36 cellular contexts compared by ENCODE assay signal in the genomic region with DNA sequence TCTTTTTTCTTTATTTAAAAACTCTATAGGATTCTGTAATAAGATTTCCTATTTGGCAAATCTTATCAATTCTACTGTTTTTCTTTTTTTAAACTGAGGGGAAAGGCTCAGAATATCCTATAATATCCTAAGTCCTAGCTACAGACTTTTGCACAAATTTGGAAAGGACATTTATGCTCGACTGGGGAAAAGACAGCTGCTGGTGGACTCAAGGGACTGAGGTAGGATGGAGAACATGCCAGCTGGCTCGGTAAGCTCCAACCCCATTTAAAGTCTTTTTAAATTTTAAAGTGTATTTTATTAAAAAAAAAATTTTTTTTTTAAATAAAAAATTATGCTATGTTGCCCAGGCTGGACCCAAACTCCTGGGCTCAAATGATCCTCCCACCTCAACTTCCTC. TPM values are rescaled to one million over a fixed set of nuclear protein-coding genes. Genes with fewer than 3 reads are reported as not detected.
"Had no signal": no experiment of that assay in that cellular context is flagged by ENCODE, and none has a peak within 500 bp of the region (broad histone marks: within the 10 kb centered on the region; RNA-seq: fewer than 3 reads in every experiment).

No MANE protein-coding gene starts in this region.

- H3K9me3 Mint-ChIP-seq: activated B cell treated with CpG ODN at 0.5 μM for 24 hours; activated CD4-positive, alpha-beta memory T cell treated with anti-CD3 and anti-CD28 coated beads for 36 hours; activated CD4-positive, alpha-beta T cell treated with anti-CD3 and anti-CD28 coated beads, Interleukin-2, amount 10 ng/mL, durations not matched to agents 24 days and 14 days; activated CD8-positive, alpha-beta T cell treated with anti-CD3 and anti-CD28 coated beads for 36 hours; activated naive CD4-positive, alpha-beta T cell treated with anti-CD3 and anti-CD28 coated beads for 36 hours; activated naive CD4-positive, alpha-beta T cell treated with anti-CD3 and anti-CD28 coated beads, Interleukin-2, amount 50 U/mL, for 24 hours; activated T-cell treated with anti-CD3 and anti-CD28 coated beads, Interleukin-2, amount 50 U/mL, for 4 hours; activated T-cell treated with anti-CD3 and anti-CD28 coated beads, Interleukin-2, amount 50 U/mL, for 72 hours; activated T-helper 1 cell treated with anti-CD3 and anti-CD28 coated beads, Interleukin-12 subunit alpha, Interleukin-12 subunit beta, Interleukin-2, Interleukin-4 antibody, amounts not matched to agents 30 ng/mL and 10 ng/mL and 1 ng/mL, durations not matched to agents 14 hours and 24 hours and 36 hours; activated T-helper 17 cell treated with anti-CD3 and anti-CD28 coated beads, Interleukin-2, amount 50 U/mL, for 72 hours; brain; central memory CD8-positive, alpha-beta T cell; T-cell; T-helper 2 cell treated with Interferon-gamma antibody and Interleukin-4, amounts not matched to agents 5 μg/mL and 100 μg/mL, for 36 hours had no signal

- H3K4me1 ChIP-seq: ascending aorta had no signal

- H3K4me3 ChIP-seq: ascending aorta, cardiac muscle cell had no signal

- H3K4me3 Mint-ChIP-seq: activated B cell treated with CpG ODN at 0.5 μM for 24 hours; activated CD4-positive, alpha-beta memory T cell treated with anti-CD3 and anti-CD28 coated beads for 36 hours; activated CD4-positive, alpha-beta T cell treated with anti-CD3 and anti-CD28 coated beads, Interleukin-2, amount 10 ng/mL, durations not matched to agents 24 days and 14 days; activated CD8-positive, alpha-beta T cell treated with anti-CD3 and anti-CD28 coated beads for 36 hours; activated naive CD4-positive, alpha-beta T cell treated with anti-CD3 and anti-CD28 coated beads for 36 hours; activated naive CD4-positive, alpha-beta T cell treated with anti-CD3 and anti-CD28 coated beads, Interleukin-2, amount 50 U/mL, for 24 hours; activated naive CD8-positive, alpha-beta T cell; activated T-cell treated with anti-CD3 and anti-CD28 coated beads, Interleukin-2, amount 50 U/mL, for 4 hours; activated T-cell treated with anti-CD3 and anti-CD28 coated beads, Interleukin-2, amount 50 U/mL, for 72 hours; activated T-helper 1 cell treated with anti-CD3 and anti-CD28 coated beads, Interleukin-12 subunit alpha, Interleukin-12 subunit beta, Interleukin-2, Interleukin-4 antibody, amounts not matched to agents 30 ng/mL and 10 ng/mL and 1 ng/mL, durations not matched to agents 14 hours and 24 hours and 36 hours; activated T-helper 17 cell treated with anti-CD3 and anti-CD28 coated beads, Interleukin-2, amount 50 U/mL, for 72 hours; brain; central memory CD8-positive, alpha-beta T cell; T-cell; T-helper 2 cell treated with Interferon-gamma antibody and Interleukin-4, amounts not matched to agents 5 μg/mL and 100 μg/mL, for 36 hours had no signal

- H3K4me1 Mint-ChIP-seq: activated B cell treated with CpG ODN at 0.5 μM for 24 hours; activated CD4-positive, alpha-beta T cell treated with anti-CD3 and anti-CD28 coated beads, Interleukin-2, amount 10 ng/mL, durations not matched to agents 24 days and 14 days; activated naive CD4-positive, alpha-beta T cell treated with anti-CD3 and anti-CD28 coated beads, Interleukin-2, amount 50 U/mL, for 24 hours; activated T-helper 17 cell treated with anti-CD3 and anti-CD28 coated beads, Interleukin-2, amount 50 U/mL, for 72 hours; brain; central memory CD8-positive, alpha-beta T cell; T-cell had no signal

- H3K9me3 ChIP-seq: ascending aorta had no signal

- H3K27me3 Mint-ChIP-seq: activated B cell treated with CpG ODN at 0.5 μM for 24 hours; activated CD4-positive, alpha-beta memory T cell treated with anti-CD3 and anti-CD28 coated beads for 36 hours; activated CD4-positive, alpha-beta T cell treated with anti-CD3 and anti-CD28 coated beads, Interleukin-2, amount 10 ng/mL, durations not matched to agents 24 days and 14 days; activated CD8-positive, alpha-beta T cell treated with anti-CD3 and anti-CD28 coated beads for 36 hours; activated naive CD4-positive, alpha-beta T cell treated with anti-CD3 and anti-CD28 coated beads, Interleukin-2, amount 50 U/mL, for 24 hours; activated naive CD8-positive, alpha-beta T cell; activated T-helper 17 cell treated with anti-CD3 and anti-CD28 coated beads, Interleukin-2, amount 50 U/mL, for 72 hours; brain; central memory CD8-positive, alpha-beta T cell; T-cell had no signal

- DNase-seq: activated B cell treated with CpG ODN at 0.5 μM for 24 hours; activated CD4-positive, alpha-beta memory T cell treated with anti-CD3 and anti-CD28 coated beads for 36 hours; activated CD4-positive, alpha-beta T cell treated with anti-CD3 and anti-CD28 coated beads for 4 hours; activated CD4-positive, alpha-beta T cell treated with anti-CD3 and anti-CD28 coated beads, Interleukin-2, amount 10 ng/mL, durations not matched to agents 24 days and 14 days; activated CD4-positive, alpha-beta T cell treated with anti-CD3 and anti-CD28 coated beads, Interleukin-2, amount 50 U/mL, for 1 hour; activated CD4-positive, alpha-beta T cell treated with anti-CD3 and anti-CD28 coated beads, Interleukin-2, amount 50 U/mL, for 4 hours; activated CD4-positive, CD25-positive, alpha-beta regulatory T cell treated with anti-CD3 and anti-CD28 coated beads, Interleukin-2, amount 50 U/mL, for 72 hours; activated CD8-positive, alpha-beta memory T cell treated with anti-CD3 and anti-CD28 coated beads, Interleukin-2, amount 50 U/mL, for 4 hours; activated CD8-positive, alpha-beta T cell treated with anti-CD3 and anti-CD28 coated beads for 36 hours; activated effector memory CD4-positive, alpha-beta T cell treated with anti-CD3 and anti-CD28 coated beads, Interleukin-2, amount 50 U/mL, for 16 hours; activated gamma-delta T cell treated with Interleukin-2 at 50 U/mL for 16 hours; activated naive CD4-positive, alpha-beta T cell; activated naive CD4-positive, alpha-beta T cell treated with anti-CD3 and anti-CD28 coated beads for 36 hours; activated T-cell treated with anti-CD3 and anti-CD28 coated beads for 4 hours; activated T-cell treated with anti-CD3 and anti-CD28 coated beads, Interleukin-2, amount 50 U/mL, for 1 hour; activated T-cell treated with anti-CD3 and anti-CD28 coated beads, Interleukin-2, amount 50 U/mL, for 4 hours; activated T-cell treated with anti-CD3 and anti-CD28 coated beads, Interleukin-2, amount 50 U/mL, for 72 hours; amygdala; anterior cingulate cortex; caudate nucleus; cerebellar nuclear complex; T-cell; T-helper 2 cell; T-helper 9 cell had no signal

- H3K27ac Mint-ChIP-seq: activated B cell treated with CpG ODN at 0.5 μM for 24 hours; activated CD4-positive, alpha-beta memory T cell treated with anti-CD3 and anti-CD28 coated beads for 36 hours; activated CD4-positive, alpha-beta T cell treated with anti-CD3 and anti-CD28 coated beads, Interleukin-2, amount 10 ng/mL, durations not matched to agents 24 days and 14 days; activated CD8-positive, alpha-beta T cell treated with anti-CD3 and anti-CD28 coated beads for 36 hours; activated naive CD4-positive, alpha-beta T cell treated with anti-CD3 and anti-CD28 coated beads for 36 hours; activated naive CD4-positive, alpha-beta T cell treated with anti-CD3 and anti-CD28 coated beads, Interleukin-2, amount 50 U/mL, for 24 hours; activated naive CD8-positive, alpha-beta T cell; activated T-cell treated with anti-CD3 and anti-CD28 coated beads, Interleukin-2, amount 50 U/mL, for 72 hours; activated T-helper 1 cell treated with anti-CD3 and anti-CD28 coated beads, Interleukin-12 subunit alpha, Interleukin-12 subunit beta, Interleukin-2, Interleukin-4 antibody, amounts not matched to agents 30 ng/mL and 10 ng/mL and 1 ng/mL, durations not matched to agents 14 hours and 24 hours and 36 hours; activated T-helper 17 cell treated with anti-CD3 and anti-CD28 coated beads, Interleukin-2, amount 50 U/mL, for 72 hours; brain; T-cell; T-helper 2 cell treated with Interferon-gamma antibody and Interleukin-4, amounts not matched to agents 5 μg/mL and 100 μg/mL, for 36 hours had no signal

- H3K27ac ChIP-seq: ascending aorta, cardiac muscle cell, VCaP had no signal

- H3K27me3 ChIP-seq: ascending aorta, cardiac muscle cell had no signal

RNA-seq across cellular contexts. Expression of a gene that starts 46.5 kb away (rescaled TPM):
- total RNA-seq: activated B cell treated with CpG ODN at 0.5 μM for 24 hours; activated CD4-positive, alpha-beta memory T cell treated with anti-CD3 and anti-CD28 coated beads for 36 hours; activated CD4-positive, alpha-beta T cell treated with anti-CD3 and anti-CD28 coated beads, Interleukin-2, amount 10 ng/mL, durations not matched to agents 24 days and 14 days; activated CD8-positive, alpha-beta memory T cell treated with anti-CD3 and anti-CD28 coated beads for 36 hours; activated CD8-positive, alpha-beta T cell treated with anti-CD3 and anti-CD28 coated beads for 36 hours; activated naive CD4-positive, alpha-beta T cell treated with anti-CD3 and anti-CD28 coated beads for 36 hours; activated T-cell treated with anti-CD3 and anti-CD28 coated beads, Interleukin-2, amount 50 U/mL, for 4 hours; activated T-cell treated with anti-CD3 and anti-CD28 coated beads, Interleukin-2, amount 50 U/mL, for 72 hours; activated T-helper 1 cell treated with anti-CD3 and anti-CD28 coated beads, Interleukin-12 subunit alpha, Interleukin-12 subunit beta, Interleukin-2, Interleukin-4 antibody, amounts not matched to agents 30 ng/mL and 10 ng/mL and 1 ng/mL, durations not matched to agents 14 hours and 24 hours and 36 hours; activated T-helper 17 cell treated with anti-CD3 and anti-CD28 coated beads, Interleukin-2, amount 50 U/mL, for 72 hours; ascending aorta; T-cell; T-helper 1 cell treated with Interleukin-12 subunit alpha and Interleukin-12 subunit beta and Interleukin-4 antibody, amounts not matched to agents 30 ng/mL and 1 ng/mL, for 36 hours had no signal
- polyA plus RNA-seq: cardiac muscle cell had no signal
